In the genomic region with DNA sequence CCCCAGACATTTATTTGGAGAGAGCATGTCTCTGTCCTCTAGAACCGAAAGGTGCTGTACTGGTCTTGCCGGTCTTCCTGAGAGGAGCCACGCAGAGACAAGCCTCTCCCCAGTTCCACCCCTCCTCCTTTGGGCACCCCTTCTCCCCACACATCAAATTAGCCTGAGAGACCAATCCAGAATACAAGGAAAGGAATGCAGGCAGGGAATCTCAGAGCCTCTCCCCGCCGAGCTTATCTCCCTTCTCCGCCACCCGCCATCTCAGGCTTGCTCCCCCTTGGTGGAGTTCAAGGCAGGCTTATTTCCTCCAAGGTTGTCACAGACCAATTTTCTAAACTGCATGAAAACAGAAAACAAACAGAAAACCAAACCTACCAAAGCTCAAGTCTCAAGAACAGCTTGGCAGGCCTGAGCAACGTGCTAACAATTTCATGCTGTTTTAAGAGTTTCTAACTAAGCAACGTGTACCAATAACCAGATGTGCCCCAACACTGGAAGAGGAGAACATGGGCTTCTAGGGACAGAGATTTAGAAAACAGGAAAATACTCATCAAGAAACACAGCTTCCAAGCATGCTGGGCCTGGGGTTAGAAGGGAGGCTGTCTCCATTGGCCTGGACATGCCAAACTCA, we compare ENCODE assay signal across 20 cellular contexts.
"Had no signal": no experiment of that assay in that cellular context is flagged by ENCODE, and none has a peak within 500 bp of the region (broad histone marks: within the 10 kb centered on the region; RNA-seq: fewer than 3 reads in every experiment).

No MANE protein-coding gene starts in this region.

- H3K4me1 ChIP-seq: lower lobe of right lung had no signal

- H3K36me3 Mint-ChIP-seq: activated CD4-positive, alpha-beta memory T cell treated with anti-CD3 and anti-CD28 coated beads for 36 hours; activated CD8-positive, alpha-beta memory T cell treated with anti-CD3 and anti-CD28 coated beads, Interleukin-2, amount 10 ng/mL, durations not matched to agents 7 days and 5 days; activated naive CD4-positive, alpha-beta T cell treated with anti-CD3 and anti-CD28 coated beads, Interleukin-2, amount 10 ng/mL, durations not matched to agents 7 days and 5 days; immature natural killer cell had no signal

- H3K27me3 ChIP-seq: body of pancreas, esophagus squamous epithelium, pancreas had no signal

- H3K27ac Mint-ChIP-seq: activated CD4-positive, alpha-beta memory T cell treated with anti-CD3 and anti-CD28 coated beads for 36 hours; activated CD8-positive, alpha-beta memory T cell treated with anti-CD3 and anti-CD28 coated beads, Interleukin-2, amount 10 ng/mL, durations not matched to agents 7 days and 5 days; activated naive CD4-positive, alpha-beta T cell treated with anti-CD3 and anti-CD28 coated beads, Interleukin-2, amount 10 ng/mL, durations not matched to agents 7 days and 5 days; immature natural killer cell; naive B cell had no signal

- H3K4me3 Mint-ChIP-seq: activated CD4-positive, alpha-beta memory T cell treated with anti-CD3 and anti-CD28 coated beads for 36 hours; activated CD8-positive, alpha-beta memory T cell treated with anti-CD3 and anti-CD28 coated beads, Interleukin-2, amount 10 ng/mL, durations not matched to agents 7 days and 5 days; activated naive CD4-positive, alpha-beta T cell treated with anti-CD3 and anti-CD28 coated beads, Interleukin-2, amount 10 ng/mL, durations not matched to agents 7 days and 5 days; immature natural killer cell; naive B cell had no signal

- H3K9me3 ChIP-seq: body of pancreas, esophagus squamous epithelium, lower lobe of right lung, pancreas, thoracic aorta had no signal

- H3K27me3 Mint-ChIP-seq: activated CD4-positive, alpha-beta memory T cell treated with anti-CD3 and anti-CD28 coated beads for 36 hours had no signal

- H3K4me3 ChIP-seq: body of pancreas, esophagus squamous epithelium, lower lobe of right lung, pancreas, smooth muscle cell, thoracic aorta had no signal

- H3K27ac ChIP-seq: body of pancreas, esophagus squamous epithelium, lower lobe of right lung, pancreas, thoracic aorta had no signal

- H3K36me3 ChIP-seq: esophagus squamous epithelium, lower lobe of right lung, pancreas, thoracic aorta had no signal

- H3K4me1 Mint-ChIP-seq: activated CD8-positive, alpha-beta memory T cell treated with anti-CD3 and anti-CD28 coated beads, Interleukin-2, amount 10 ng/mL, durations not matched to agents 7 days and 5 days; activated naive CD4-positive, alpha-beta T cell treated with anti-CD3 and anti-CD28 coated beads, Interleukin-2, amount 10 ng/mL, durations not matched to agents 7 days and 5 days; immature natural killer cell; naive B cell had no signal

- ATAC-seq: activated CD8-positive, alpha-beta memory T cell treated with anti-CD3 and anti-CD28 coated beads, Interleukin-2, amount 10 ng/mL, durations not matched to agents 7 days and 5 days; body of pancreas; lower lobe of right lung; pancreas; SK-N-SH treated with all-trans-retinoic acid at 6 μM for 48 hours; stimulated activated naive CD8-positive, alpha-beta T cell treated with anti-CD3 and anti-CD28 coated beads, Interleukin-15, Interleukin-2, amounts not matched to agents 100 U/mL and 50 U/mL, for 24 hours had no signal

- DNase-seq: activated CD4-positive, alpha-beta memory T cell treated with anti-CD3 and anti-CD28 coated beads for 36 hours; activated CD8-positive, alpha-beta memory T cell treated with anti-CD3 and anti-CD28 coated beads, Interleukin-2, amount 10 ng/mL, durations not matched to agents 7 days and 5 days; activated naive CD4-positive, alpha-beta T cell treated with anti-CD3 and anti-CD28 coated beads, Interleukin-2, amount 10 ng/mL, durations not matched to agents 7 days and 5 days; activated T-cell treated with anti-CD3 and anti-CD28 coated beads, Interleukin-2, amount 50 U/mL, for 1 hour; body of pancreas; central memory CD4-positive, alpha-beta T cell; cortex of kidney; effector CD4-positive, alpha-beta T cell; esophagus squamous epithelium; foreskin fibroblast; glutamatergic neuron; immature natural killer cell; lower lobe of right lung; naive B cell; pancreas; retina; stimulated activated naive CD8-positive, alpha-beta T cell treated with anti-CD3 and anti-CD28 coated beads, Interleukin-15, Interleukin-2, amounts not matched to agents 100 U/mL and 50 U/mL, for 24 hours had no signal
